23 cellular contexts compared by ENCODE assay signal in the genomic region with DNA sequence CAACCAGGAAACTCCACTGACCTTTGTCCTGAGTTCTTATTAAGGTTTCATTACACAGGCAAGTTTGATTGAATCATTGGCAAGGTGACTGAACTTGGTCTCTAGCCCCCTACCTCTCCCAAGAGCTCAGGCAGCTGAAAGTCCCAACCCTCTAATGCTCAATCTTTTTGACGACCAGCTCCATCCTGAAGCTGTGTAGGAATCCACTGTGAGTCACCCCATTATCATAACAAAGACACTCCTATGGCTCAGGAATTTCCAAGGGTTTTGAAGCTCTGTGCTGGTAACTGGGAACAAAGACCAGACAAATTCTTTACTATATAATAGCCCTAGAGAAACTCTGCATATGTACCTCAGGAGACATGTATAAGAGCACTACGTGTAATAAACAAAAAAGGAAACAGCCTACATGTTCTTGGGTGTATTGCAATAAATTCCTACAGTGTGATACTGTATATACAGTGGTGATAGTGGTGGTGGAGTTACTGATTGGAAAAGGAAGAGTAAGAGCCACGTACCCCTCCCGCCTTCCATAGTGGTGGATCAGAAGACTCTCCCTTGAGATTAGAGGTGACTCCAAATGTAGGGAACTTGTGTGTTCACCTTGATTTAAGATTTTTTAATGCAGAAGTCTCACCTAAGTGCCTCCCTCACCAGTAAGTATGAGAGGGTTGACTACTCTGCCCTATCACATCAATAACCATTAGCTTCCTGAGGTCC.
DNase-seq lines count a peak whose midpoint lies in the region; ATAC-seq, FAIRE-seq and TF ChIP-seq lines count a peak whose summit lies in the region.
"Had no signal": no experiment of that assay in that cellular context is flagged by ENCODE, and none has a peak within 500 bp of the region (broad histone marks: within the 10 kb centered on the region; RNA-seq: fewer than 3 reads in every experiment).

No MANE protein-coding gene starts in this region.

- CTCF ChIA-PET in RWPE1 (lab: Yijun Ruan, JAX), result interaction anchor here (0.5 to 0.6 kb wide), 3 partner anchors 34 to 265 kb away, joined by 3 read pairs; no protein-coding TSS in a partner anchor

- no peak overlapping the region for H3K18ac ChIP-seq in neuronal stem cell (ENCODE audit: low read length)

- FAIRE-seq in GM12891 (lab: Jason Lieb, UNC), result no peak
- FAIRE-seq: D721Med, pancreas had no signal

- DNase-seq in GM23248 (peak; percentile 18), RWPE1 (ENCODE audit: low spot score) (peak; percentile 24), foreskin keratinocyte (peak; percentile 30 to 82), neuronal stem cell (ENCODE audit: low spot score) (peak; percentile 66), foreskin melanocyte (no peak), GM12891 (ENCODE audit: insufficient read length, low spot score) (no peak), nucleus accumbens (lab: John Stamatoyannopoulos, UW) (no peak)
- DNase-seq in activated CD4-positive, alpha-beta T cell treated with anti-CD3 and anti-CD28 coated beads for 4 hours, result no peak
- DNase-seq: activated CD4-positive, alpha-beta T cell treated with anti-CD3 and anti-CD28 coated beads, Interleukin-2, amount 50 U/mL, for 4 hours; activated T-cell treated with anti-CD3 and anti-CD28 coated beads, Interleukin-2, amount 50 U/mL, for 24 hours; BE2C; dorsolateral prefrontal cortex; heart left ventricle; KG1; NCI-H1417; NCI-H748 treated with DMSO at 0.1 percent for 48 hours; pancreas; stimulated activated CD4-positive, alpha-beta T cell treated with anti-CD3 and anti-CD28 coated beads, Interleukin-4, amount 100 ng/mL, for 4 hours; stimulated activated CD8-positive, alpha-beta memory T cell treated with anti-CD3 and anti-CD28 coated beads, Interleukin-4, amount 100 ng/mL, for 48 hours had no signal

- H2BK12ac ChIP-seq in neuronal stem cell (ENCODE audit: low read length), result peak overlapping the region; percentile 82

- peak; percentile 100 for ATAC-seq in foreskin keratinocyte
- ATAC-seq: heart left ventricle, pancreas had no signal

- no peak overlapping the region for H2BK120ac ChIP-seq in neuronal stem cell (ENCODE audit: low read depth, low read length)

- TF ChIP-seq POLR2A in GM12891 (IDR thresholded peaks at IDR 0.05; ENCODE audit: low read depth, low read length), result no peak

- POLR2A ChIA-PET in RWPE1 (lab: Yijun Ruan, JAX; ENCODE audit: low non-redundant PET), result no interaction called here

- no peak overlapping the region for H3K4me3 ChIP-seq in GM23248
- H3K4me3 ChIP-seq in neuronal stem cell (ENCODE audit: low read length in 2 of 2), result no peak overlapping the region
- H3K4me3 ChIP-seq: cardiac muscle cell, dorsolateral prefrontal cortex, heart left ventricle, pancreas, SK-N-MC, suprapubic skin had no signal

- H3K36me3 ChIP-seq in GM23248 (ENCODE audit: low read depth) (no peaks in the 10 kb centered on the region), neuronal stem cell (replicated peaks in 1 of 2; ENCODE audit: control insufficient read depth in 2 of 2, insufficient read depth in 2 of 2, low read length in 2 of 2) (no peaks in the 10 kb centered on the region)
- H3K36me3 ChIP-seq: BE2C, cardiac muscle cell, heart left ventricle, pancreas, suprapubic skin had no signal

- no peak for TF ChIP-seq CTCF in RWPE1 (conservative IDR thresholded peaks at IDR 0.05; ENCODE audit: low read depth)
- no peak for TF ChIP-seq CTCF in foreskin keratinocyte (conservative IDR thresholded peaks at IDR 0.05)

- H3K4me2 ChIP-seq in GM23248 (ENCODE audit: unreplicated experiment), result no peak overlapping the region
- H3K4me2 ChIP-seq in neuronal stem cell (ENCODE audit: insufficient read depth, low read length, poor library complexity, severe bottlenecking), result no peak overlapping the region

- in situ Hi-C loops in GM23248 (cut with MboI), result no loop called here

- no peak overlapping the region for H2BK5ac ChIP-seq in neuronal stem cell (ENCODE audit: low read length)

- H3K27ac ChIP-seq in GM23248, result no peak overlapping the region
- H3K27ac ChIP-seq in RWPE1, result no peak overlapping the region
- H3K27ac ChIP-seq in foreskin keratinocyte, result no peak overlapping the region
- H3K27ac ChIP-seq in neuronal stem cell (replicated peaks; ENCODE audit: low read length), result peak overlapping the region; percentile 42
- H3K27ac ChIP-seq: cardiac muscle cell, dorsolateral prefrontal cortex, heart left ventricle, pancreas, SK-N-MC, suprapubic skin had no signal

- H3K9me2 ChIP-seq in GM23248 (ENCODE audit: insufficient read depth), result no peaks in the 10 kb centered on the region

- no peaks in the 10 kb centered on the region for H3K9me3 ChIP-seq in GM23248 (ENCODE audit: low read depth)
- H3K9me3 ChIP-seq in neuronal stem cell (replicated peaks in 1 of 2; ENCODE audit: control insufficient read depth in 2 of 2, insufficient read depth in 1 of 2, low read depth in 1 of 2, low read length in 2 of 2), result peaks cover 6 to 27% of the 10 kb centered on the region in 2 donors
- H3K9me3 ChIP-seq: BE2C, pancreas had no signal

- H3K4me1 ChIP-seq in GM23248 (ENCODE audit: insufficient read depth) (no peaks in the 10 kb centered on the region), foreskin keratinocyte (peaks cover 6% of the 10 kb centered on the region), neuronal stem cell (ENCODE audit: control insufficient read depth in 2 of 2, insufficient read depth in 1 of 2, low read depth in 1 of 2, low read length in 2 of 2) (peaks cover 9 to 14% of the 10 kb centered on the region in 2 donors)
- H3K4me1 ChIP-seq: BE2C, heart left ventricle, suprapubic skin had no signal

- H3F3A ChIP-seq in GM23248 (ENCODE audit: insufficient read depth), result no peaks in the 10 kb centered on the region

- H2AFZ ChIP-seq in GM23248 (no peak overlapping the region), neuronal stem cell (ENCODE audit: low read length) (no peak overlapping the region)

- no peak overlapping the region for H3K9ac ChIP-seq in GM23248
- no peak overlapping the region for H3K9ac ChIP-seq in neuronal stem cell (ENCODE audit: low read depth, low read length, poor library complexity)

- 45 to 48% methylated on average over 4 of the region's 4 CpGs for WGBS in GM23248 (ENCODE audit: low coverage in 1 of 2, low lambda C conversion rate in 2 of 2, missing lambda C conversion rate in 2 of 2), 2 experiments
- no CpG with 5 or more reads among the region's 4 CpGs for WGBS in neuronal stem cell (ENCODE audit: extremely low coverage in 2 of 2, insufficient read length in 2 of 2, insufficient replicate concordance in 1 of 2), 2 donors

- no peak overlapping the region for H3K14ac ChIP-seq in neuronal stem cell (ENCODE audit: low read length)

- no peak overlapping the region for H4K8ac ChIP-seq in neuronal stem cell (ENCODE audit: low read depth, low read length)

- H3K27me3 ChIP-seq in GM23248 (replicated peaks; ENCODE audit: insufficient read depth) (no peaks in the 10 kb centered on the region), foreskin keratinocyte (no peaks in the 10 kb centered on the region), neuronal stem cell (ENCODE audit: control insufficient read depth in 3 of 3, insufficient read depth in 3 of 3, low read depth in 1 of 3, low read length in 3 of 3) (no peaks in the 10 kb centered on the region)
- H3K27me3 ChIP-seq: BE2C, cardiac muscle cell, dorsolateral prefrontal cortex, heart left ventricle, pancreas had no signal

- H3K4ac ChIP-seq in neuronal stem cell (ENCODE audit: low read length), result no peak overlapping the region

- no peak overlapping the region for H2AK5ac ChIP-seq in neuronal stem cell (ENCODE audit: low read depth, low read length)

- no peaks in the 10 kb centered on the region for H3K79me2 ChIP-seq in GM23248 (ENCODE audit: insufficient read depth)

- H4K20me1 ChIP-seq in GM23248 (ENCODE audit: insufficient read depth), result no peaks in the 10 kb centered on the region

- H3K23ac ChIP-seq in neuronal stem cell (ENCODE audit: low read depth, low read length, poor library complexity), result no peak overlapping the region

- no peaks in the 10 kb centered on the region for H3K79me1 ChIP-seq in neuronal stem cell (ENCODE audit: low read depth, low read length)

- H2BK15ac ChIP-seq in neuronal stem cell (ENCODE audit: low read length), result no peak overlapping the region

- H4K91ac ChIP-seq in neuronal stem cell (ENCODE audit: low read depth, low read length, poor library complexity), result no peak overlapping the region

TF ChIP-seq in GM12891, 5 proteins besides CTCF, POLR2A, EP300 and RAD21:
- TF ChIP-seq SPI1 (IDR thresholded peaks at IDR 0.05; ENCODE audit: low read depth, low read length) (no peak), POLR2AphosphoS5 (IDR thresholded peaks at IDR 0.05; ENCODE audit: low read depth, low read length) (no peak), TAF1 (IDR thresholded peaks at IDR 0.05; ENCODE audit: low read depth, low read length) (no peak), POU2F2 (IDR thresholded peaks at IDR 0.05; ENCODE audit: low read depth, low read length) (no peak)

Comparison
In these comparisons a context has a peak if more than half of its experiments do, and no peak if none do; other contexts are left out.
1. DNase-seq: peak in GM23248 (single experiment), RWPE1 (single experiment), foreskin keratinocyte (2 of 2) and neuronal stem cell (single experiment); none in foreskin melanocyte (single experiment), activated CD4-positive, alpha-beta T cell treated with anti-CD3 and anti-CD28 coated beads for 4 hours (0 of 2), GM12891 (single experiment) and nucleus accumbens (0 of 56).